Comparison of ENCODE assay signal across 19 cellular contexts in genomic region chr18:43650423-43650822, GRCh38.
DNase-seq lines count a peak whose midpoint lies in the region; ATAC-seq and TF ChIP-seq lines count a peak whose summit lies in the region.
"Had no signal": no experiment of that assay in that cellular context is flagged by ENCODE, and none has a peak within 500 bp of the region (broad histone marks: within the 10 kb centered on the region; RNA-seq: fewer than 3 reads in every experiment).

No MANE protein-coding gene starts in this region.

- TF ChIP-seq CTCF in A673 (conservative IDR thresholded peaks at IDR 0.05; ENCODE audit: low read depth, low read length) (no peak), endodermal cell (conservative IDR thresholded peaks at IDR 0.05) (no peak), fibroblast of the aortic adventitia (IDR thresholded peaks at IDR 0.05; ENCODE audit: insufficient read depth, low read length) (no peak)

- POLR2A ChIA-PET in A673 (lab: Charles Lee; ENCODE audit: low non-redundant PET) = no interaction called here
- POLR2A ChIA-PET in activated CD4-positive, alpha-beta T cell treated with anti-CD3 and anti-CD28 coated beads, Interleukin-2, amount 10 ng/mL, durations not matched to agents 7 days and 5 days (lab: Charles Lee) = no interaction called here

- no peak overlapping the region for H3K9ac ChIP-seq in endodermal cell (ENCODE audit: extremely low read depth, low read length, poor library complexity, severe bottlenecking)

- H3K27ac ChIP-seq in A673 (ENCODE audit: low read depth, low read length, poor library complexity, severe bottlenecking) = peak overlapping the region; percentile 56
- H3K27ac ChIP-seq in endodermal cell (ENCODE audit: low read depth, low read length) = no peak overlapping the region
- H3K27ac ChIP-seq in SJCRH30 = no peak overlapping the region
- H3K27ac ChIP-seq: A549 had no signal

- no peaks in the 10 kb centered on the region for H3K27me3 Mint-ChIP-seq in endodermal cell (ENCODE audit: insufficient read depth)
- no peaks in the 10 kb centered on the region for H3K27me3 Mint-ChIP-seq in activated CD4-positive, alpha-beta T cell treated with anti-CD3 and anti-CD28 coated beads, Interleukin-2, amount 10 ng/mL, durations not matched to agents 7 days and 5 days
- H3K27me3 Mint-ChIP-seq: CD4-positive, alpha-beta memory T cell had no signal

- peaks cover 38% of the 10 kb centered on the region for H3K9me3 Mint-ChIP-seq in endodermal cell
- H3K9me3 Mint-ChIP-seq in activated CD4-positive, alpha-beta T cell treated with anti-CD3 and anti-CD28 coated beads, Interleukin-2, amount 10 ng/mL, durations not matched to agents 7 days and 5 days = no peaks in the 10 kb centered on the region

- ATAC-seq in HG02938 (IDR thresholded peaks at IDR 0.05; ENCODE audit: unreplicated experiment) = no peak
- ATAC-seq: A549, GM23338, HCT116 had no signal

- no peaks in the 10 kb centered on the region for H3K36me3 ChIP-seq in A673 (ENCODE audit: insufficient read depth, low read length, poor library complexity, severe bottlenecking)
- H3K36me3 ChIP-seq in endodermal cell (ENCODE audit: control insufficient read depth, insufficient read depth, low read length) = no peaks in the 10 kb centered on the region
- H3K36me3 ChIP-seq in SJCRH30 = no peaks in the 10 kb centered on the region

- peaks cover 10% of the 10 kb centered on the region for H3K4me1 ChIP-seq in A673 (ENCODE audit: insufficient read depth, low read length, poor library complexity, severe bottlenecking)
- peaks cover 3% of the 10 kb centered on the region for H3K4me1 ChIP-seq in endodermal cell (ENCODE audit: control insufficient read depth, insufficient read depth, low read length)
- no peaks in the 10 kb centered on the region for H3K4me1 ChIP-seq in SJCRH30
- H3K4me1 ChIP-seq: A549 had no signal

- H3K4me3 ChIP-seq in A673 (ENCODE audit: low read depth, low read length, poor library complexity, severe bottlenecking) (no peak overlapping the region), endodermal cell (ENCODE audit: low read length) (peak overlapping the region; percentile 57), fibroblast of the aortic adventitia (ENCODE audit: low read depth, low read length) (no peak overlapping the region), SJCRH30 (no peak overlapping the region)
- H3K4me3 ChIP-seq: A549, GM23338 had no signal

- H3K4me3 Mint-ChIP-seq in endodermal cell = no peak overlapping the region
- no peak overlapping the region for H3K4me3 Mint-ChIP-seq in activated CD4-positive, alpha-beta T cell treated with anti-CD3 and anti-CD28 coated beads, Interleukin-2, amount 10 ng/mL, durations not matched to agents 7 days and 5 days
- H3K4me3 Mint-ChIP-seq: CD4-positive, alpha-beta memory T cell; GM23338; H9 had no signal

- intact Hi-C loops in A673 (cut with micrococcal nuclease; ENCODE audit: unreplicated experiment) = no loop called here

- 29 to 65% methylated on average over 1 to 2 of the region's 3 CpGs for WGBS in endodermal cell (ENCODE audit: insufficient coverage in 1 of 2, insufficient read length in 1 of 2), 2 experiments

- DNase-seq in A673 (ENCODE audit: low spot score) = no peak
- DNase-seq in endodermal cell = no peak
- peak; percentile 24 for DNase-seq in fibroblast of gingiva (ENCODE audit: low read depth)
- DNase-seq in fibroblast of the aortic adventitia (ENCODE audit: low read depth) = peak; percentile 8
- DNase-seq in activated CD4-positive, alpha-beta T cell treated with anti-CD3 and anti-CD28 coated beads, Interleukin-2, amount 10 ng/mL, durations not matched to agents 7 days and 5 days = no peak
- no peak for DNase-seq in SJCRH30
- DNase-seq: 8988T; C1 segment of cervical spinal cord; Calu3; CD4-positive, alpha-beta memory T cell; COR-L47; DMS53; DMS79 treated with DMSO at 0.1 percent for 48 hours; GF-D8; H9 had no signal

- H3K4me1 Mint-ChIP-seq in endodermal cell = peaks cover 14% of the 10 kb centered on the region
- no peaks in the 10 kb centered on the region for H3K4me1 Mint-ChIP-seq in activated CD4-positive, alpha-beta T cell treated with anti-CD3 and anti-CD28 coated beads, Interleukin-2, amount 10 ng/mL, durations not matched to agents 7 days and 5 days
- H3K4me1 Mint-ChIP-seq: CD4-positive, alpha-beta memory T cell; GM23338; H9 had no signal

- no TSS peak for BruUV-seq in A673 (replicated peaks; lab: Mats Ljungman, UMichigan)

- H3K27me3 ChIP-seq in A673 (replicated peaks; ENCODE audit: insufficient read depth, low read depth, low read length, poor library complexity) (no peaks in the 10 kb centered on the region), endodermal cell (ENCODE audit: control insufficient read depth, insufficient read depth, low read length, poor library complexity, severe bottlenecking) (no peaks in the 10 kb centered on the region), SJCRH30 (no peaks in the 10 kb centered on the region)

- H3K9me3 ChIP-seq in A673 (ENCODE audit: low read depth, low read length, poor library complexity, severe bottlenecking) = peaks cover 7% of the 10 kb centered on the region
- peaks cover 35% of the 10 kb centered on the region for H3K9me3 ChIP-seq in endodermal cell (ENCODE audit: control insufficient read depth, low read length)
- H3K9me3 ChIP-seq in SJCRH30 (replicated peaks) = no peaks in the 10 kb centered on the region
- H3K9me3 ChIP-seq: A549 had no signal

- H3K36me3 Mint-ChIP-seq in endodermal cell (ENCODE audit: low read depth) = peaks cover 3% of the 10 kb centered on the region
- no peaks in the 10 kb centered on the region for H3K36me3 Mint-ChIP-seq in activated CD4-positive, alpha-beta T cell treated with anti-CD3 and anti-CD28 coated beads, Interleukin-2, amount 10 ng/mL, durations not matched to agents 7 days and 5 days (ENCODE audit: low read depth)
- H3K36me3 Mint-ChIP-seq: CD4-positive, alpha-beta memory T cell had no signal

- H3K27ac Mint-ChIP-seq in endodermal cell = no peak overlapping the region
- no peak overlapping the region for H3K27ac Mint-ChIP-seq in activated CD4-positive, alpha-beta T cell treated with anti-CD3 and anti-CD28 coated beads, Interleukin-2, amount 10 ng/mL, durations not matched to agents 7 days and 5 days
- H3K27ac Mint-ChIP-seq: CD4-positive, alpha-beta memory T cell; GM23338; H9 had no signal

- CTCF ChIA-PET in A673 (lab: Charles Lee) = no interaction called here
- CTCF ChIA-PET in activated CD4-positive, alpha-beta T cell treated with anti-CD3 and anti-CD28 coated beads, Interleukin-2, amount 10 ng/mL, durations not matched to agents 7 days and 5 days (lab: Charles Lee) = no interaction called here

Comparison
In these comparisons a context has a peak if more than half of its experiments do, and no peak if none do; other contexts are left out.
1. DNase-seq: peak in fibroblast of gingiva (single experiment) and fibroblast of the aortic adventitia (single experiment); none in A673 (single experiment), endodermal cell (single experiment), activated CD4-positive, alpha-beta T cell treated with anti-CD3 and anti-CD28 coated beads, Interleukin-2, amount 10 ng/mL, durations not matched to agents 7 days and 5 days (single experiment) and SJCRH30 (0 of 2).